12 cellular contexts compared by ENCODE assay signal in genomic region chr10:96645191-96645721, GRCh38. TPM values are rescaled to one million over a fixed set of nuclear protein-coding genes. Genes with fewer than 3 reads are reported as not detected.
DNase-seq lines count a peak whose midpoint lies in the region; ATAC-seq, FAIRE-seq and TF ChIP-seq lines count a peak whose summit lies in the region.
"Had no signal": no experiment of that assay in that cellular context is flagged by ENCODE, and none has a peak within 500 bp of the region (broad histone marks: within the 10 kb centered on the region; RNA-seq: fewer than 3 reads in every experiment).

No MANE protein-coding gene starts in this region.

- H2AFZ ChIP-seq in GM12878 (ENCODE audit: control insufficient read depth, low read depth, low read length) = peak overlapping the region; percentile 40

- H3K4me3 ChIP-seq in GM12878 = no peak overlapping the region
- H3K4me3 ChIP-seq in mucosa of descending colon = no peak overlapping the region

- ATAC-seq in GM21786 (IDR thresholded peaks at IDR 0.05; ENCODE audit: unreplicated experiment) = peak; percentile 61
- ATAC-seq in GM12878 = peak; percentile 55
- ATAC-seq in mucosa of descending colon = peak; percentile 20
- no peak for ATAC-seq in HG03469 (IDR thresholded peaks at IDR 0.05; ENCODE audit: unreplicated experiment)
- ATAC-seq in GM18867 (IDR thresholded peaks at IDR 0.05; ENCODE audit: unreplicated experiment) = no peak

- peak overlapping the region; percentile 64 for H3K27ac ChIP-seq in GM12878 (ENCODE audit: control insufficient read depth, insufficient read depth)

- no peak for TF ChIP-seq EP300 in GM12878 (IDR thresholded peaks at IDR 0.05; ENCODE audit: borderline replicate concordance in 1 of 2, control insufficient read depth in 1 of 2, low read depth in 2 of 2, low read length in 2 of 2)

- no peak overlapping the region; the same call in 1 of the 2 replicates for H3K4me2 ChIP-seq in GM12878 (ENCODE audit: control insufficient read depth, insufficient read depth)

- H3K4me1 ChIP-seq in GM12878 (ENCODE audit: control insufficient read depth, insufficient read depth, low read length) (peaks cover 44% of the 10 kb centered on the region), mucosa of descending colon (ENCODE audit: low read depth) (no peaks in the 10 kb centered on the region)

- no peaks in the 10 kb centered on the region for H4K20me1 ChIP-seq in GM12878 (ENCODE audit: control insufficient read depth, insufficient read depth)

- TF ChIP-seq CTCF in GM12878 (IDR thresholded peaks at IDR 0.05 in 2 of 3, conservative IDR thresholded peaks at IDR 0.05 in 1 of 3; ENCODE audit: control insufficient read depth in 2 of 3, extremely low read depth in 1 of 3, insufficient read depth in 1 of 3, low read depth in 3 of 3, low read length in 3 of 3) (no peak), mucosa of descending colon (IDR thresholded peaks at IDR 0.05) (no peak)

- H3K9me3 ChIP-seq in GM12878 (replicated peaks; ENCODE audit: control insufficient read depth, insufficient read depth, low read length) (no peaks in the 10 kb centered on the region), mucosa of descending colon (no peaks in the 10 kb centered on the region)

- no peaks in the 10 kb centered on the region for H3K27me3 ChIP-seq in GM12878 (replicated peaks in 1 of 2; ENCODE audit: control insufficient read depth in 2 of 2, insufficient read depth in 2 of 2, low read length in 1 of 2)

- no peak for TF ChIP-seq POLR2A in GM12878 (IDR thresholded peaks at IDR 0.05; ENCODE audit: low read depth, low read length)

- CTCF ChIA-PET in GM12878 (lab: Yijun Ruan, JAX) = interaction anchor here (0.8 to 4.2 kb wide), 6 partner anchors 28 to 99 kb away, joined by 3 to 33 read pairs (median 6); no protein-coding TSS in a partner anchor

- BruUV-seq in GM12878 (replicated peaks; lab: Mats Ljungman, UMichigan) = no TSS peak

- intact Hi-C loops in GM12878 (cut with micrococcal nuclease; ENCODE audit: unreplicated experiment) (loop anchor here (1.0 to 10.0 kb wide), 2 partner anchors 99 to 380 kb away; no protein-coding TSS in a partner anchor), mucosa of descending colon (cut with DNase I, micrococcal nuclease) (no loop called here)

- H3K9ac ChIP-seq in GM12878 (ENCODE audit: control insufficient read depth, insufficient read depth, low read length) = peak overlapping the region; percentile 24; the same call in 1 of the 2 replicates

- WGBS in GM12878 (ENCODE audit: insufficient coverage, insufficient replicate concordance, low lambda C conversion rate, missing lambda C conversion rate) = 14% methylated on average over 13 of the region's 13 CpGs

- POLR2A ChIA-PET in GM12878 (lab: Charles Lee) = interaction anchor here (0.6 to 4.9 kb wide), 5 partner anchors 29 to 72 kb away, joined by 3 to 25 read pairs (median 3); no protein-coding TSS in a partner anchor

- in situ Hi-C loops in GM12878 (cut with MboI) = loop anchor here (5.0 to 10.0 kb wide), 2 partner anchors 70 to 182 kb away; no protein-coding TSS in a partner anchor

- no peaks in the 10 kb centered on the region; the same call in 1 of the 2 replicates for H3K79me2 ChIP-seq in GM12878 (ENCODE audit: control insufficient read depth, insufficient read depth, low read length)

- H3K36me3 ChIP-seq in GM12878 (ENCODE audit: control insufficient read depth in 2 of 2, insufficient read depth in 2 of 2, low read length in 1 of 2) (peaks cover 31 to 66% of the 10 kb centered on the region in 2 experiments), mucosa of descending colon (ENCODE audit: low read depth) (no peaks in the 10 kb centered on the region)

- FAIRE-seq in GM12878 (lab: Jason Lieb, UNC) = peak; percentile 72

- peak; percentile 91 for DNase-seq in CD1c-positive myeloid dendritic cell (ENCODE audit: extremely low spot score)
- DNase-seq in GM12878 (ENCODE audit: low read depth, low spot score) = no peak
- no peak for DNase-seq in mucosa of descending colon
- no peak for DNase-seq in activated CD4-positive, alpha-beta T cell treated with anti-CD3 and anti-CD28 coated beads for 4 hours
- DNase-seq in middle frontal gyrus (ENCODE audit: extremely low spot score, low spot score) = no peak
- DNase-seq: activated gamma-delta T cell treated with Interleukin-2 at 50 U/mL for 16 hours, mammary epithelial cell, NCI-H2081, RPMI8226 had no signal

- SMC1A ChIA-PET in GM12878 (lab: Charles Lee; ENCODE audit: uncharacterized antibody, unreplicated experiment) = interaction anchor here (0.5 to 5.8 kb wide), 8 partner anchors 27 to 352 kb away, joined by 3 to 35 read pairs (median 10); no protein-coding TSS in a partner anchor

- RAD21 ChIA-PET in GM12878 (lab: Charles Lee; ENCODE audit: unreplicated experiment) = interaction anchor here (1.7 to 5.0 kb wide), 3 partner anchors 47 to 99 kb away, joined by 9 to 33 read pairs (median 13); no protein-coding TSS in a partner anchor

- no peak for TF ChIP-seq RAD21 in GM12878 (IDR thresholded peaks at IDR 0.05; ENCODE audit: insufficient read depth, low read depth, low read length)

TF ChIP-seq in GM12878, 131 proteins besides CTCF, POLR2A, EP300 and RAD21 (continues in another document):
- TF ChIP-seq ZBED1 (IDR thresholded peaks at IDR 0.05; ENCODE audit: borderline replicate concordance) (no peak), RAD51 (IDR thresholded peaks at IDR 0.05) (0 out of 2 replicates have a peak, but pooled peaks have one; percentile 46), BHLHE40 (IDR thresholded peaks at IDR 0.05; ENCODE audit: borderline replicate concordance in 1 of 2, low read depth in 2 of 2, low read length in 1 of 2) (peak in 1 of 2 experiments; percentile 20; a peak in 1 of 4 replicates), PRDM15 (CRISPR knock-in tag; IDR thresholded peaks at IDR 0.05) (no peak), E2F8 (IDR thresholded peaks at IDR 0.05; ENCODE audit: low read depth, partially characterized antibody) (no peak), PAX8 (IDR thresholded peaks at IDR 0.05) (no peak), CREB1 (IDR thresholded peaks at IDR 0.05; ENCODE audit: low read depth) (no peak)

RNA-seq across cellular contexts. Expression of gene TM9SF3, which starts 58.4 kb away (rescaled TPM):
- 109 TPM in 2 replicates for total RNA-seq in GM12878 (2013; cell fraction: nucleolus; rRNA removed)
- total RNA-seq in GM12878 (2014; rRNA removed) = 34.7 and 42.5 TPM in 2 replicates
- total RNA-seq in GM12878 (2014; rRNA removed; fragmentation: Illumina TruSeq; extraction: Trizol) = 43.5 and 45.9 TPM in 2 replicates
- 65.9 and 71.5 TPM in 2 replicates for total RNA-seq in GM12878 (2021)
- polyA plus RNA-seq in GM12878 (2011; ENCODE audit: low read depth) = 17.5 TPM
- 46.3 and 87.7 TPM in 2 replicates for polyA plus RNA-seq in GM12878 (2011; rRNA removed)
- polyA plus RNA-seq in GM12878 (2011; cell fraction: cytosol; rRNA removed) = 20.9 and 40.4 TPM in 2 replicates
- 20.9 and 21.5 TPM in 2 replicates for polyA plus RNA-seq in GM12878 (2011; cell fraction: nucleus; rRNA removed)
- polyA plus RNA-seq in GM12878 (2012) = 35.8 and 41.6 TPM in 2 replicates
- polyA plus RNA-seq in GM12878 (2014; fragmentation: Illumina TruSeq; extraction: Trizol) = 46.8 and 69.3 TPM in 2 replicates
- polyA plus RNA-seq in GM12878 (2014; fragmentation: Nextera tagmentation; extraction: Ambion mirVana) = 10 to 100 TPM; 17.1 to 20.4 TPM
- 23.5 and 26.5 TPM in 2 replicates for polyA plus RNA-seq in GM12878 (2014; rRNA removed)
- 10 to 100 TPM; 73.1 to 85.4 TPM for polyA plus RNA-seq in GM12878 (2016; fragmentation: Nextera tagmentation; extraction: Ambion mirVana)
- polyA minus RNA-seq in GM12878 (2011; rRNA and poly(A)+ RNA removed) = 77.9 and 91.5 TPM in 2 replicates
- polyA minus RNA-seq in GM12878 (2011; cell fraction: cytosol; rRNA and poly(A)+ RNA removed) = 26.9 and 28.9 TPM in 2 replicates
- 35.7 and 51.8 TPM in 2 replicates for polyA minus RNA-seq in GM12878 (2011; cell fraction: nucleus; rRNA and poly(A)+ RNA removed)
- total RNA-seq in mucosa of descending colon = 100 to 1,000 TPM; 188 to 241 (median 212) TPM

Comparison
In these comparisons a context has a peak if more than half of its experiments do, and no peak if none do; other contexts are left out.
1. ATAC-seq: peak in GM21786 (single experiment), GM12878 (single experiment) and mucosa of descending colon (single experiment); none in HG03469 (single experiment) and GM18867 (single experiment).